ENCODE assay signal across 30 cellular contexts in genomic region chr2:15450808-15451207, GRCh38.
"Had no signal": no experiment of that assay in that cellular context is flagged by ENCODE, and none has a peak within 500 bp of the region (broad histone marks: within the 10 kb centered on the region; RNA-seq: fewer than 3 reads in every experiment).

No MANE protein-coding gene starts in this region.

- H3K27me3 Mint-ChIP-seq: naive B cell; naive thymus-derived CD8-positive, alpha-beta T cell; natural killer cell treated with Interleukin-12 subunit alpha and Interleukin-12 subunit beta and Interleukin-15 and Interleukin-18, amount 100 ng/mL, for 72 hours; progenitor cell of endocrine pancreas; stimulated activated naive B cell treated with anti-CD40 and anti-IgM and Interleukin-4, amounts not matched to agents 10 μg/mL and 1 μg/mL and 100 μg/mL, for 72 hours; stimulated activated naive CD8-positive, alpha-beta T cell treated with anti-CD3 and anti-CD28 coated beads, Interleukin-15, Interleukin-2, amounts not matched to agents 100 ng/mL and 50 ng/mL, for 24 hours had no signal

- H3K4me1 Mint-ChIP-seq: neural crest cell; stimulated activated effector memory CD8-positive, alpha-beta T cell treated with anti-CD3 and anti-CD28 coated beads, Interleukin-12 subunit alpha, Interleukin-12 subunit beta, amount 100 ng/mL, for 72 hours had no signal

- H3K36me3 ChIP-seq: thoracic aorta, thyroid gland had no signal

- FAIRE-seq: urothelium cell line had no signal

- H3K27me3 ChIP-seq: neutrophil, stomach, thyroid gland, tibial nerve, upper lobe of right lung, vagina had no signal

- DNase-seq: naive B cell; naive thymus-derived CD8-positive, alpha-beta T cell; nephron progenitor cell; nucleus accumbens; posterior cingulate gyrus; psoas muscle; right cardiac atrium; stimulated activated CD4-positive, alpha-beta T cell treated with anti-CD3 and anti-CD28 coated beads, Interleukin-15, amount 100 ng/mL, for 24 hours; stimulated activated CD4-positive, alpha-beta T cell treated with anti-CD3 and anti-CD28 coated beads, Interleukin-2, amount 100 ng/mL, for 24 hours; stimulated activated CD4-positive, alpha-beta T cell treated with anti-CD3 and anti-CD28 coated beads, Interleukin-2, amount 100 ng/mL, for 48 hours; stimulated activated CD4-positive, alpha-beta T cell treated with anti-CD3 and anti-CD28 coated beads, Interleukin-4, amount 100 ng/mL, for 24 hours; stimulated activated naive B cell treated with anti-CD40 and anti-IgM and Interleukin-4, amounts not matched to agents 10 μg/mL and 1 μg/mL and 100 μg/mL, for 72 hours; stimulated activated naive CD4-positive, alpha-beta T cell treated with Interleukin-2 at 50 U/mL for 16 hours; stomach; thyroid gland; trophoblast cell; upper lobe of right lung had no signal

- H3K4me3 Mint-ChIP-seq: naive B cell; naive thymus-derived CD8-positive, alpha-beta T cell; natural killer cell treated with Interleukin-12 subunit alpha and Interleukin-12 subunit beta and Interleukin-15 and Interleukin-18, amount 100 ng/mL, for 72 hours; nephron progenitor cell; neural crest cell; stimulated activated effector memory CD8-positive, alpha-beta T cell treated with anti-CD3 and anti-CD28 coated beads, Interleukin-12 subunit alpha, Interleukin-12 subunit beta, amount 100 ng/mL, for 72 hours; stimulated activated naive B cell treated with anti-CD40 and anti-IgM and Interleukin-4, amounts not matched to agents 10 μg/mL and 1 μg/mL and 100 μg/mL, for 72 hours; stimulated activated naive CD8-positive, alpha-beta T cell treated with anti-CD3 and anti-CD28 coated beads, Interleukin-15, Interleukin-2, amounts not matched to agents 100 ng/mL and 50 ng/mL, for 24 hours had no signal

- ATAC-seq: naive thymus-derived CD8-positive, alpha-beta T cell; natural killer cell treated with Interleukin-12 subunit alpha and Interleukin-12 subunit beta and Interleukin-15 and Interleukin-18, amount 100 ng/mL, for 72 hours; psoas muscle; right cardiac atrium; sciatic nerve; stimulated activated effector memory CD8-positive, alpha-beta T cell treated with anti-CD3 and anti-CD28 coated beads, Interleukin-12 subunit alpha, Interleukin-12 subunit beta, amount 100 ng/mL, for 72 hours; stimulated activated naive B cell treated with anti-CD40 and anti-IgM and Interleukin-4, amounts not matched to agents 10 μg/mL and 1 μg/mL and 100 μg/mL, for 72 hours; upper lobe of right lung had no signal

- H3K4me1 ChIP-seq: thyroid gland, upper lobe of right lung, vagina had no signal

- H3K9me3 Mint-ChIP-seq: natural killer cell treated with Interleukin-12 subunit alpha and Interleukin-12 subunit beta and Interleukin-15 and Interleukin-18, amount 100 ng/mL, for 72 hours had no signal

- H3K9me3 ChIP-seq: neutrophil, psoas muscle, stomach, thoracic aorta, thyroid gland, vagina had no signal

- H3K27ac ChIP-seq: neutrophil, parathyroid adenoma, skin epidermis, stomach, thoracic aorta, thyroid gland, tibial nerve, upper lobe of right lung, vagina had no signal

- H3K27ac Mint-ChIP-seq: naive thymus-derived CD8-positive, alpha-beta T cell; natural killer cell treated with Interleukin-12 subunit alpha and Interleukin-12 subunit beta and Interleukin-15 and Interleukin-18, amount 100 ng/mL, for 72 hours; nephron progenitor cell; progenitor cell of endocrine pancreas; stimulated activated effector memory CD8-positive, alpha-beta T cell treated with anti-CD3 and anti-CD28 coated beads, Interleukin-12 subunit alpha, Interleukin-12 subunit beta, amount 100 ng/mL, for 72 hours; stimulated activated naive B cell treated with anti-CD40 and anti-IgM and Interleukin-4, amounts not matched to agents 10 μg/mL and 1 μg/mL and 100 μg/mL, for 72 hours; stimulated activated naive CD8-positive, alpha-beta T cell treated with anti-CD3 and anti-CD28 coated beads, Interleukin-15, Interleukin-2, amounts not matched to agents 100 ng/mL and 50 ng/mL, for 24 hours had no signal

- H3K4me3 ChIP-seq: psoas muscle, skin epidermis, stomach, thoracic aorta, thyroid gland, tibial nerve, upper lobe of right lung, vagina had no signal
